Comparison of ENCODE assay signal across 1 cellular context in genomic region chr17:56833023-56833811, GRCh38.
TF ChIP-seq lines count a peak whose summit lies in the region.

No MANE protein-coding gene starts in this region.

TF ChIP-seq in GM12878, 131 proteins besides CTCF, POLR2A, EP300 and RAD21 (continued from another document and continues in another):
- TF ChIP-seq CUX1 (IDR thresholded peaks at IDR 0.05; ENCODE audit: insufficient replicate concordance, low read depth, low read length) (no peak), BACH1 (IDR thresholded peaks at IDR 0.05; ENCODE audit: borderline replicate concordance) (peak; percentile 63; the same call in 1 of the 2 replicates), USF2 (IDR thresholded peaks at IDR 0.05; ENCODE audit: borderline replicate concordance, low read depth, low read length) (no peak), TARDBP (IDR thresholded peaks at IDR 0.05; ENCODE audit: borderline replicate concordance) (no peak), LARP7 (IDR thresholded peaks at IDR 0.05) (peak; percentile 96), CREB1 (IDR thresholded peaks at IDR 0.05; ENCODE audit: low read depth) (no peak), YY1 (IDR thresholded peaks at IDR 0.05; ENCODE audit: low read depth, low read length) (peak; percentile 7; the same call in 1 of the 2 replicates), EED (IDR thresholded peaks at IDR 0.05; ENCODE audit: low read depth) (peak; percentile 22; the same call in 1 of the 2 replicates), PKNOX1 (IDR thresholded peaks at IDR 0.05) (no peak), ESRRA (IDR thresholded peaks at IDR 0.05; ENCODE audit: low read length) (no peak), MEF2A (IDR thresholded peaks at IDR 0.05; ENCODE audit: insufficient read depth, low read depth, low read length) (no peak), PRDM15 (CRISPR knock-in tag; IDR thresholded peaks at IDR 0.05) (no peak), FOS (IDR thresholded peaks at IDR 0.05; ENCODE audit: borderline replicate concordance, extremely low read depth, insufficient read length) (no peak), MEF2B (IDR thresholded peaks at IDR 0.05; ENCODE audit: partially characterized antibody, poor library complexity, severe bottlenecking) (no peak), ZNF592 (IDR thresholded peaks at IDR 0.05) (no peak), SMAD5 (IDR thresholded peaks at IDR 0.05; ENCODE audit: low read depth) (no peak), ZZZ3 (IDR thresholded peaks at IDR 0.05; ENCODE audit: control insufficient read depth, insufficient read length, low read depth) (no peak), SIN3A (IDR thresholded peaks at IDR 0.05; ENCODE audit: low read depth, low read length) (no peak), USF1 (IDR thresholded peaks at IDR 0.05; ENCODE audit: borderline replicate concordance, extremely low read length, insufficient read depth, low read depth, low read length) (no peak), ATF3 (IDR thresholded peaks at IDR 0.05; ENCODE audit: borderline replicate concordance, extremely low read depth, low read depth, low read length) (no peak), JUNB (IDR thresholded peaks at IDR 0.05) (no peak), CBX5 (IDR thresholded peaks at IDR 0.05; ENCODE audit: low read depth) (no peak), SRF (IDR thresholded peaks at IDR 0.05; ENCODE audit: low read depth in 2 of 2, low read length in 2 of 2) (no peak), KDM1A (IDR thresholded peaks at IDR 0.05; ENCODE audit: borderline replicate concordance) (no peak), CHD4 (IDR thresholded peaks at IDR 0.05) (no peak), BMI1 (IDR thresholded peaks at IDR 0.05; ENCODE audit: borderline replicate concordance) (no peak), PML (IDR thresholded peaks at IDR 0.05; ENCODE audit: low read length) (0 out of 2 replicates have a peak, but pooled peaks have one; percentile 35), CEBPB (IDR thresholded peaks at IDR 0.05; ENCODE audit: borderline replicate concordance in 1 of 2, low read depth in 2 of 2, low read length in 2 of 2) (no peak), ZBTB11 (CRISPR knock-in tag; IDR thresholded peaks at IDR 0.05) (no peak), E2F4 (IDR thresholded peaks at IDR 0.05; ENCODE audit: low read depth, low read length) (no peak), HDGF (IDR thresholded peaks at IDR 0.05) (no peak), BRCA1 (IDR thresholded peaks at IDR 0.05; ENCODE audit: low read depth, low read length) (no peak)
